In the genomic region with DNA sequence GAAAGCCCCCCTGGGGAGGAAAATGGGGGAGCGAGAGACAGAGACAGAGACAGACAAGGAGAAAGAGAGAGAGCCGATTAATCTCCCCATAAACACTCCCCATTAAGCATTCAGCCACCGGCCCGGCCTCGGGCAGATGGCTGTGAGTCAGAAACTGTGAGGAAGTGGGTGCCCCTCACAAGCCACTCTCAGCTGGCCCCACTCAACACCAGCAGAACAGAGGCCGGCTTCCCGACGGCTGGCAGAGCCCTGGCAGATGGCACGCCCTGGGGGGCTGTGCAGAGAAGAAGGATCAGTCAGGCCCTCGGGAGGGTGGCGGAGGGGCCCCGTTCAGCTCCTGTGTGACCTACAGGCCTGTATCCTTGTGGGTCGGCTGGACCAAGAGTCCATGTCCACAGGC, we compare ENCODE assay signal across 14 cellular contexts. TPM values are rescaled to one million over a fixed set of nuclear protein-coding genes. Genes with fewer than 3 reads are reported as not detected.
DNase-seq lines count a peak whose midpoint lies in the region; ATAC-seq and TF ChIP-seq lines count a peak whose summit lies in the region.
"Had no signal": no experiment of that assay in that cellular context is flagged by ENCODE, and none has a peak within 500 bp of the region (broad histone marks: within the 10 kb centered on the region; RNA-seq: fewer than 3 reads in every experiment).

No MANE protein-coding gene starts in this region.

- H3K9me3 ChIP-seq in WERI-Rb-1 (ENCODE audit: severe bottlenecking) (no peaks in the 10 kb centered on the region), right cardiac atrium (ENCODE audit: control insufficient read depth, low read length) (no peaks in the 10 kb centered on the region), spleen (no peaks in the 10 kb centered on the region)
- H3K9me3 ChIP-seq: vagina had no signal

- peak overlapping the region; percentile 52 for H3K27ac ChIP-seq in WERI-Rb-1
- H3K27ac ChIP-seq in right cardiac atrium (ENCODE audit: low read length) = peak overlapping the region; percentile 39
- no peak overlapping the region for H3K27ac ChIP-seq in spleen
- H3K27ac ChIP-seq: parathyroid adenoma, vagina had no signal

- peaks cover 4% of the 10 kb centered on the region for H3K4me1 ChIP-seq in right cardiac atrium (ENCODE audit: control insufficient read depth, insufficient read depth, low read length)
- no peaks in the 10 kb centered on the region for H3K4me1 ChIP-seq in spleen
- H3K4me1 ChIP-seq: parathyroid adenoma, vagina had no signal

- 65% methylated on average over 13 of the region's 13 CpGs for WGBS in right cardiac atrium
- 54 to 67% (median 56%) methylated on average over 11 to 13 of the region's 13 CpGs for WGBS in spleen, 5 donors

- H3K27me3 ChIP-seq in WERI-Rb-1 (ENCODE audit: insufficient read depth, low read depth, severe bottlenecking) (no peaks in the 10 kb centered on the region), right cardiac atrium (ENCODE audit: control insufficient read depth, insufficient read depth) (no peaks in the 10 kb centered on the region), spleen (replicated peaks in 1 of 7) (no peaks in the 10 kb centered on the region)
- H3K27me3 ChIP-seq: vagina had no signal

- TF ChIP-seq POLR2A in spleen (IDR thresholded peaks at IDR 0.05) = no peak

- intact Hi-C loops in right cardiac atrium (cut with DNase I) = no loop called here
- intact Hi-C loops in spleen (cut with DNase I; ENCODE audit: low total_unique reads) = no loop called here

- no peak for TF ChIP-seq CTCF in WERI-Rb-1 (IDR thresholded peaks at IDR 0.05; ENCODE audit: low read depth, low read length)
- no peak for TF ChIP-seq CTCF in spleen (IDR thresholded peaks at IDR 0.05 in 8 of 11, conservative IDR thresholded peaks at IDR 0.05 in 3 of 11)

- H3K4me3 ChIP-seq in WERI-Rb-1 (ENCODE audit: low read depth, low read length) = no peak overlapping the region
- no peak overlapping the region for H3K4me3 ChIP-seq in right cardiac atrium (ENCODE audit: low read length)
- H3K4me3 ChIP-seq in spleen = no peak overlapping the region
- H3K4me3 ChIP-seq: vagina had no signal

- ATAC-seq in right cardiac atrium (no peak), HG03196 (IDR thresholded peaks at IDR 0.05; ENCODE audit: unreplicated experiment) (no peak), HG03520 (IDR thresholded peaks at IDR 0.05; ENCODE audit: unreplicated experiment) (no peak)
- ATAC-seq: HCT116 had no signal

- peak; percentile 19 for DNase-seq in activated CD4-positive, CD25-positive, alpha-beta regulatory T cell treated with anti-CD3 and anti-CD28 coated beads, Interleukin-2, amount 50 U/mL, for 72 hours
- no peak for DNase-seq in activated CD4-positive, CD25-positive, alpha-beta regulatory T cell (lab: John Stamatoyannopoulos, UW)
- peak; percentile 66 for DNase-seq in WERI-Rb-1
- peak; percentile 8 to 50 (median 32) for DNase-seq in right cardiac atrium
- DNase-seq in spleen = peak; percentile 70
- no peak for DNase-seq in GM19238 (ENCODE audit: insufficient read length, low spot score)
- DNase-seq: GF-D8, NCI-H1105 had no signal

- H3K36me3 ChIP-seq in WERI-Rb-1 (no peaks in the 10 kb centered on the region), spleen (no peaks in the 10 kb centered on the region)
- H3K36me3 ChIP-seq: vagina had no signal

RNA-seq across cellular contexts. Expression of a gene that starts 41.2 kb away (rescaled TPM):
- total RNA-seq in right cardiac atrium = 100 to 1,000 TPM in 2 of 4 donors, 10 to 100 TPM in 2; 79.7 to 134 (median 106) TPM
- polyA plus RNA-seq in right cardiac atrium = 105 TPM
- 1 to 10 TPM in 1 of 7 donors, under 1 TPM in 4, not detected in 2; 0.20 to 2.9 (median 0.29) TPM for total RNA-seq in spleen
- polyA plus RNA-seq in spleen = 1 to 10 TPM in 1 of 3 donors, under 1 TPM in 2; 0.57 to 1.1 (median 0.65) TPM
- total RNA-seq: kidney epithelial cell had no signal

Comparison
In these comparisons a context has a peak if more than half of its experiments do, and no peak if none do; other contexts are left out.
1. DNase-seq: peak in activated CD4-positive, CD25-positive, alpha-beta regulatory T cell treated with anti-CD3 and anti-CD28 coated beads, Interleukin-2, amount 50 U/mL, for 72 hours (single experiment), WERI-Rb-1 (single experiment), right cardiac atrium (3 of 3) and spleen (single experiment); none in activated CD4-positive, CD25-positive, alpha-beta regulatory T cell (0 of 4) and GM19238 (single experiment).
2. H3K27ac ChIP-seq: peak in WERI-Rb-1 (single experiment) and right cardiac atrium (single experiment); none in spleen (0 of 8).
3. RNA of a gene that starts 41.2 kb away (total RNA-seq): 79.7 to 134 TPM in right cardiac atrium; 0.20 to 2.9 TPM in spleen; every median in the first group is over 10 times any median in the second.